18 cellular contexts compared by ENCODE assay signal in genomic region chr3:178826437-178827010, GRCh38.
DNase-seq lines count a peak whose midpoint lies in the region; ATAC-seq, FAIRE-seq and TF ChIP-seq lines count a peak whose summit lies in the region.
"Had no signal": no experiment of that assay in that cellular context is flagged by ENCODE, and none has a peak within 500 bp of the region (broad histone marks: within the 10 kb centered on the region; RNA-seq: fewer than 3 reads in every experiment).

No MANE protein-coding gene starts in this region.

- no peak overlapping the region for H3K27ac ChIP-seq in coronary artery
- H3K27ac ChIP-seq: prostate gland, VCaP had no signal

- FAIRE-seq in GM12892 (lab: Jason Lieb, UNC), result peak; percentile 56
- FAIRE-seq: endothelial cell of umbilical vein had no signal

- no peak for TF ChIP-seq CTCF in coronary artery (IDR thresholded peaks at IDR 0.05)

- TF ChIP-seq POLR2A in GM12892 (IDR thresholded peaks at IDR 0.05; ENCODE audit: low read depth, low read length), result no peak

- ATAC-seq in GM19351 (IDR thresholded peaks at IDR 0.05; ENCODE audit: unreplicated experiment) (peak; percentile 78), HG02852 (IDR thresholded peaks at IDR 0.05; ENCODE audit: unreplicated experiment) (peak; percentile 75), HG03521 (IDR thresholded peaks at IDR 0.05; ENCODE audit: unreplicated experiment) (peak; percentile 55), HG02885 (IDR thresholded peaks at IDR 0.05; ENCODE audit: poor library complexity, unreplicated experiment) (no peak)
- ATAC-seq: T-helper 17 cell had no signal

- DNase-seq in GM12892 (ENCODE audit: insufficient read length), result no peak
- no peak for DNase-seq in hepatic stellate cell (ENCODE audit: low spot score)
- DNase-seq in coronary artery (ENCODE audit: low spot score), result no peak
- no peak for DNase-seq in AML-193 (lab: John Stamatoyannopoulos, UW)
- DNase-seq: activated CD4-positive, alpha-beta T cell treated with anti-CD3 and anti-CD28 coated beads, Interleukin-2, amount 10 ng/mL, durations not matched to agents 7 days and 5 days; H9; head of caudate nucleus; NCI-H146; stimulated activated CD4-positive, alpha-beta T cell treated with anti-CD3 and anti-CD28 coated beads, Interleukin-2, amount 100 ng/mL, for 24 hours; stimulated activated naive CD4-positive, alpha-beta T cell; T-helper 17 cell had no signal

- no peak overlapping the region for H3K4me3 ChIP-seq in coronary artery
- H3K4me3 ChIP-seq: prostate gland had no signal
